ENCODE assay signal across 1 cellular context in genomic region chr7:107580716-107581383, GRCh38.
TF ChIP-seq lines count a peak whose summit lies in the region.

No MANE protein-coding gene starts in this region.

TF ChIP-seq in K562, 482 proteins besides CTCF, POLR2A, EP300 and RAD21 (continued from another document):
- peak in 1 of 2 experiments; percentile 28; a peak in 2 of 4 replicates for TF ChIP-seq MLLT1 (IDR thresholded peaks at IDR 0.05)
